In genomic region chr12:110548678-110549077, GRCh38 we compare ENCODE assay signal across 15 cellular contexts. TPM values are rescaled to one million over a fixed set of nuclear protein-coding genes. Genes with fewer than 3 reads are reported as not detected.
DNase-seq lines count a peak whose midpoint lies in the region; ATAC-seq, FAIRE-seq and TF ChIP-seq lines count a peak whose summit lies in the region.
"Had no signal": no experiment of that assay in that cellular context is flagged by ENCODE, and none has a peak within 500 bp of the region (broad histone marks: within the 10 kb centered on the region; RNA-seq: fewer than 3 reads in every experiment).

No MANE protein-coding gene starts in this region.

- intact Hi-C loops in activated CD4-positive, alpha-beta T cell treated with anti-CD3 and anti-CD28 coated beads, Interleukin-2, amount 10 ng/mL, durations not matched to agents 24 days and 14 days (cut with micrococcal nuclease): no loop called here
- intact Hi-C loops in activated CD4-positive, alpha-beta T cell treated with anti-CD3 and anti-CD28 coated beads for 36 hours (cut with DNase I, micrococcal nuclease): loop anchor here in 1 of 2 experiments (10.0 kb wide), 1 partner anchor 276 kb away; no protein-coding TSS in a partner anchor
- intact Hi-C loops in GM12878 (cut with micrococcal nuclease; ENCODE audit: unreplicated experiment) (loop anchor here (5.0 kb wide), 1 partner anchor 36 kb away; no protein-coding TSS in a partner anchor), left cardiac atrium (cut with DNase I) (no loop called here), aorta (cut with DNase I) (no loop called here)

- peaks cover 16% of the 10 kb centered on the region for H3K4me1 ChIP-seq in GM12878 (ENCODE audit: control insufficient read depth, insufficient read depth, low read length)
- peaks cover 27% of the 10 kb centered on the region for H3K4me1 ChIP-seq in stomach smooth muscle (ENCODE audit: control insufficient read depth, insufficient read depth, low read length)
- H3K4me1 ChIP-seq in aorta (ENCODE audit: control insufficient read depth in 1 of 2, insufficient read depth in 2 of 2, low read length in 2 of 2): peaks cover 0 to 2% of the 10 kb centered on the region in 2 donors

- H3K27ac ChIP-seq in GM12878 (ENCODE audit: control insufficient read depth, insufficient read depth) (peak overlapping the region; percentile 31; the same call in 1 of the 2 replicates), stomach smooth muscle (ENCODE audit: low read length) (peak overlapping the region; percentile 50), aorta (ENCODE audit: low read depth in 1 of 2, low read length in 2 of 2) (no peak overlapping the region)

- FAIRE-seq in GM12878 (lab: Jason Lieb, UNC): no peak
- FAIRE-seq: kidney had no signal

- H4K20me1 ChIP-seq in GM12878 (ENCODE audit: control insufficient read depth, insufficient read depth): peaks cover 4% of the 10 kb centered on the region

- H3K9ac ChIP-seq in GM12878 (ENCODE audit: control insufficient read depth, insufficient read depth, low read length) (no peak overlapping the region), stomach smooth muscle (ENCODE audit: low read length in 2 of 2) (peak overlapping the region in 1 of 2 donors; percentile 35)

- H3K36me3 Mint-ChIP-seq in activated CD4-positive, alpha-beta T cell treated with anti-CD3 and anti-CD28 coated beads, Interleukin-2, amount 10 ng/mL, durations not matched to agents 24 days and 14 days (ENCODE audit: low read depth): peaks cover 49% of the 10 kb centered on the region
- peaks cover 53% of the 10 kb centered on the region for H3K36me3 Mint-ChIP-seq in activated CD4-positive, alpha-beta T cell treated with anti-CD3 and anti-CD28 coated beads for 36 hours (ENCODE audit: low read depth)

- in situ Hi-C loops in GM12878 (cut with MboI): no loop called here

- BruUV-seq in GM12878 (replicated peaks; lab: Mats Ljungman, UMichigan): no TSS peak

- no peaks in the 10 kb centered on the region for H3K9me3 Mint-ChIP-seq in activated CD4-positive, alpha-beta T cell treated with anti-CD3 and anti-CD28 coated beads, Interleukin-2, amount 10 ng/mL, durations not matched to agents 24 days and 14 days
- H3K9me3 Mint-ChIP-seq in activated CD4-positive, alpha-beta T cell treated with anti-CD3 and anti-CD28 coated beads for 36 hours (ENCODE audit: low read depth): no peaks in the 10 kb centered on the region
- H3K9me3 Mint-ChIP-seq: type B pancreatic cell had no signal

- CTCF ChIA-PET in activated CD4-positive, alpha-beta T cell treated with anti-CD3 and anti-CD28 coated beads for 36 hours (lab: Charles Lee): interaction anchor here (0.7 to 11.6 kb wide), 11 partner anchors 10 to 98 kb away, joined by 3 to 202 read pairs (median 5); partner anchors contain the start of genes FAM216A and TCTN1
- CTCF ChIA-PET in GM12878 (lab: Yijun Ruan, JAX): interaction anchor here (0.7 to 7.3 kb wide), 11 partner anchors 9 to 206 kb away, joined by 3 to 110 read pairs (median 6); partner anchors contain the start of gene ARPC3

- TF ChIP-seq EP300 in GM12878 (IDR thresholded peaks at IDR 0.05; ENCODE audit: borderline replicate concordance in 1 of 2, control insufficient read depth in 1 of 2, low read depth in 2 of 2, low read length in 2 of 2): no peak

- no peak overlapping the region for H2AFZ ChIP-seq in GM12878 (ENCODE audit: control insufficient read depth, low read depth, low read length)

- DNase-seq in activated CD4-positive, alpha-beta T cell treated with anti-CD3 and anti-CD28 coated beads, Interleukin-2, amount 10 ng/mL, durations not matched to agents 24 days and 14 days: no peak
- DNase-seq in activated CD4-positive, alpha-beta T cell treated with anti-CD3 and anti-CD28 coated beads for 36 hours: no peak
- DNase-seq in GM12878 (ENCODE audit: low read depth, low spot score) (no peak), left cardiac atrium (no peak), germinal center (ENCODE audit: low spot score) (no peak), aorta (no peak)
- DNase-seq: 8988T; activated CD4-positive, alpha-beta T cell treated with anti-CD3 and anti-CD28 coated beads, Interleukin-2, amount 50 U/mL, for 4 hours; activated effector memory CD4-positive, alpha-beta T cell treated with Interleukin-2 at 50 U/mL for 16 hours; effector CD8-positive, alpha-beta T cell; kidney had no signal

- H3K36me3 ChIP-seq in GM12878 (ENCODE audit: control insufficient read depth in 2 of 2, insufficient read depth in 2 of 2, low read length in 1 of 2): peaks cover 8 to 48% of the 10 kb centered on the region in 2 experiments
- peaks cover 2 to 5% of the 10 kb centered on the region in 2 donors for H3K36me3 ChIP-seq in stomach smooth muscle (ENCODE audit: control insufficient read depth in 2 of 2, insufficient read depth in 2 of 2, low read length in 2 of 2)
- peaks cover 2 to 3% of the 10 kb centered on the region in 2 donors for H3K36me3 ChIP-seq in aorta (ENCODE audit: control insufficient read depth in 1 of 2, insufficient read depth in 2 of 2, low read length in 1 of 2)

- H3K4me3 ChIP-seq in GM12878 (no peak overlapping the region), stomach smooth muscle (ENCODE audit: low read length in 2 of 2) (no peak overlapping the region), aorta (ENCODE audit: low read length in 2 of 2) (no peak overlapping the region)

- H3K27me3 Mint-ChIP-seq in activated CD4-positive, alpha-beta T cell treated with anti-CD3 and anti-CD28 coated beads, Interleukin-2, amount 10 ng/mL, durations not matched to agents 24 days and 14 days: no peaks in the 10 kb centered on the region
- no peaks in the 10 kb centered on the region for H3K27me3 Mint-ChIP-seq in activated CD4-positive, alpha-beta T cell treated with anti-CD3 and anti-CD28 coated beads for 36 hours
- H3K27me3 Mint-ChIP-seq: progenitor cell of endocrine pancreas, type B pancreatic cell had no signal

- TF ChIP-seq CTCF in GM12878 (IDR thresholded peaks at IDR 0.05 in 2 of 3, conservative IDR thresholded peaks at IDR 0.05 in 1 of 3; ENCODE audit: control insufficient read depth in 2 of 3, extremely low read depth in 1 of 3, insufficient read depth in 1 of 3, low read depth in 3 of 3, low read length in 3 of 3): no peak

- H3K9me3 ChIP-seq in GM12878 (replicated peaks; ENCODE audit: control insufficient read depth, insufficient read depth, low read length) (no peaks in the 10 kb centered on the region), stomach smooth muscle (ENCODE audit: control insufficient read depth in 2 of 2, low read length in 2 of 2) (no peaks in the 10 kb centered on the region), aorta (ENCODE audit: control insufficient read depth, low read length) (no peaks in the 10 kb centered on the region)

- SMC1A ChIA-PET in GM12878 (lab: Charles Lee; ENCODE audit: uncharacterized antibody, unreplicated experiment): interaction anchor here (1.1 to 7.1 kb wide), 20 partner anchors 9 to 91 kb away, joined by 3 to 92 read pairs (median 6); partner anchors contain the start of genes FAM216A and GPN3

- no peak overlapping the region for H3K4me3 Mint-ChIP-seq in activated CD4-positive, alpha-beta T cell treated with anti-CD3 and anti-CD28 coated beads, Interleukin-2, amount 10 ng/mL, durations not matched to agents 24 days and 14 days
- H3K4me3 Mint-ChIP-seq in activated CD4-positive, alpha-beta T cell treated with anti-CD3 and anti-CD28 coated beads for 36 hours: no peak overlapping the region
- H3K4me3 Mint-ChIP-seq: type B pancreatic cell had no signal

- peaks cover 31% of the 10 kb centered on the region for H3K4me1 Mint-ChIP-seq in activated CD4-positive, alpha-beta T cell treated with anti-CD3 and anti-CD28 coated beads, Interleukin-2, amount 10 ng/mL, durations not matched to agents 24 days and 14 days
- peaks cover 42% of the 10 kb centered on the region for H3K4me1 Mint-ChIP-seq in activated CD4-positive, alpha-beta T cell treated with anti-CD3 and anti-CD28 coated beads for 36 hours

- WGBS in GM12878 (ENCODE audit: insufficient coverage, insufficient replicate concordance, low lambda C conversion rate, missing lambda C conversion rate): 40% methylated on average over 7 of the region's 7 CpGs
- WGBS in aorta, 2 donors: 82 to 90% methylated on average over 7 of the region's 7 CpGs

- no peak for ATAC-seq in activated CD4-positive, alpha-beta T cell treated with anti-CD3 and anti-CD28 coated beads for 36 hours
- ATAC-seq in GM12878: no peak
- peak; percentile 8 to 32 for ATAC-seq in left cardiac atrium
- ATAC-seq in HG02885 (IDR thresholded peaks at IDR 0.05; ENCODE audit: poor library complexity, unreplicated experiment): no peak
- no peak for ATAC-seq in aorta (ENCODE audit: low FRiP score)

- POLR2A ChIA-PET in activated CD4-positive, alpha-beta T cell treated with anti-CD3 and anti-CD28 coated beads for 36 hours (lab: Charles Lee): interaction anchor here (0.7 kb wide), 1 partner anchor 228 kb away, joined by 7 read pairs; no protein-coding TSS in a partner anchor
- POLR2A ChIA-PET in GM12878 (lab: Charles Lee): interaction anchor here (0.5 to 2.6 kb wide), 12 partner anchors 9 to 93 kb away, joined by 3 to 14 read pairs (median 5); no protein-coding TSS in a partner anchor

- no peak overlapping the region for H3K4me2 ChIP-seq in GM12878 (ENCODE audit: control insufficient read depth, insufficient read depth)

- H3K79me2 ChIP-seq in GM12878 (ENCODE audit: control insufficient read depth, insufficient read depth, low read length): peaks cover 86% of the 10 kb centered on the region

- H3K27me3 ChIP-seq in GM12878 (replicated peaks in 1 of 2; ENCODE audit: control insufficient read depth in 2 of 2, insufficient read depth in 2 of 2, low read length in 1 of 2) (no peaks in the 10 kb centered on the region), stomach smooth muscle (ENCODE audit: control insufficient read depth in 1 of 2, insufficient read depth in 2 of 2, low read length in 2 of 2) (no peaks in the 10 kb centered on the region), aorta (ENCODE audit: control insufficient read depth in 1 of 2, insufficient read depth in 2 of 2, low read length in 1 of 2) (no peaks in the 10 kb centered on the region)

- TF ChIP-seq RAD21 in GM12878 (IDR thresholded peaks at IDR 0.05; ENCODE audit: insufficient read depth, low read depth, low read length): no peak

- H3K27ac Mint-ChIP-seq in activated CD4-positive, alpha-beta T cell treated with anti-CD3 and anti-CD28 coated beads, Interleukin-2, amount 10 ng/mL, durations not matched to agents 24 days and 14 days: peak overlapping the region; percentile 56
- H3K27ac Mint-ChIP-seq in activated CD4-positive, alpha-beta T cell treated with anti-CD3 and anti-CD28 coated beads for 36 hours: no peak overlapping the region
- H3K27ac Mint-ChIP-seq: progenitor cell of endocrine pancreas, type B pancreatic cell had no signal

- RAD21 ChIA-PET in GM12878 (lab: Charles Lee; ENCODE audit: unreplicated experiment): interaction anchor here (0.9 to 3.0 kb wide), 9 partner anchors 11 to 81 kb away, joined by 3 to 16 read pairs (median 5); partner anchors contain the start of genes FAM216A and GPN3

- TF ChIP-seq POLR2A in GM12878 (IDR thresholded peaks at IDR 0.05; ENCODE audit: low read depth, low read length): no peak

RNA-seq across cellular contexts. Expression of gene PPTC7, which starts 34.4 kb away (rescaled TPM):
- 57.9 and 58.4 TPM in 2 replicates for total RNA-seq in activated CD4-positive, alpha-beta T cell treated with anti-CD3 and anti-CD28 coated beads, Interleukin-2, amount 10 ng/mL, durations not matched to agents 24 days and 14 days
- 10 to 100 TPM; 33.4 to 36.5 TPM for total RNA-seq in activated CD4-positive, alpha-beta T cell treated with anti-CD3 and anti-CD28 coated beads for 36 hours
- total RNA-seq in GM12878 (2013; cell fraction: nucleolus; rRNA removed): 97.8 and 98.0 TPM in 2 replicates
- total RNA-seq in GM12878 (2014; rRNA removed) (8.3 and 9.1 TPM in 2 replicates), GM12878 (2014; rRNA removed; fragmentation: Illumina TruSeq; extraction: Trizol) (13.4 and 13.9 TPM in 2 replicates), GM12878 (2021) (31.0 and 31.4 TPM in 2 replicates), left cardiac atrium (10 to 100 TPM; 51.7 to 92.3 TPM), aorta (10 to 100 TPM; 17.1 to 21.8 TPM)
- polyA plus RNA-seq in GM12878 (2011; ENCODE audit: low read depth): 16.5 TPM
- polyA plus RNA-seq in GM12878 (2011; rRNA removed) (69.6 and 89.2 TPM in 2 replicates), GM12878 (2014; fragmentation: Illumina TruSeq; extraction: Trizol) (29.8 and 37.9 TPM in 2 replicates), GM12878 (2014; fragmentation: Nextera tagmentation; extraction: Ambion mirVana) (1 to 10 TPM; 5.0 to 8.9 TPM), GM12878 (2014; rRNA removed) (24.8 and 25.9 TPM in 2 replicates), GM12878 (2016; fragmentation: Nextera tagmentation; extraction: Ambion mirVana) (10 to 100 TPM in 1 of 2 experiments, 1 to 10 TPM in 1; 4.0 to 11.3 TPM), aorta (1 to 10 TPM; 8.5 to 9.5 TPM)
- 26.8 and 32.6 TPM in 2 replicates for polyA plus RNA-seq in GM12878 (2011; cell fraction: cytosol; rRNA removed)
- polyA plus RNA-seq in GM12878 (2011; cell fraction: nucleus; rRNA removed): 36.0 and 57.5 TPM in 2 replicates
- 24.9 and 34.0 TPM in 2 replicates for polyA plus RNA-seq in GM12878 (2012)
- polyA minus RNA-seq in GM12878 (2011; rRNA and poly(A)+ RNA removed): 80.9 and 102 TPM in 2 replicates
- 29.1 and 29.5 TPM in 2 replicates for polyA minus RNA-seq in GM12878 (2011; cell fraction: cytosol; rRNA and poly(A)+ RNA removed)
- 34.9 and 43.1 TPM in 2 replicates for polyA minus RNA-seq in GM12878 (2011; cell fraction: nucleus; rRNA and poly(A)+ RNA removed)

RNA-seq across cellular contexts. Expression of gene RAD9B, which starts 46.5 kb away (rescaled TPM):
- total RNA-seq in activated CD4-positive, alpha-beta T cell treated with anti-CD3 and anti-CD28 coated beads, Interleukin-2, amount 10 ng/mL, durations not matched to agents 24 days and 14 days: 0.37 and 0.95 TPM in 2 replicates
- total RNA-seq in activated CD4-positive, alpha-beta T cell treated with anti-CD3 and anti-CD28 coated beads for 36 hours: 1 to 10 TPM; 1.5 to 2.2 TPM
- total RNA-seq in GM12878 (2013; cell fraction: nucleolus; rRNA removed): 1.8 and 5.8 TPM in 2 replicates
- total RNA-seq in GM12878 (2014; rRNA removed): 0.87 and 1.1 TPM in 2 replicates
- total RNA-seq in GM12878 (2014; rRNA removed; fragmentation: Illumina TruSeq; extraction: Trizol): 1.1 TPM in 2 replicates
- 0.88 and 2.0 TPM in 2 replicates for total RNA-seq in GM12878 (2021)
- polyA plus RNA-seq in GM12878 (2011; ENCODE audit: low read depth): 0.88 TPM
- 1.7 and 4.0 TPM in 2 replicates for polyA plus RNA-seq in GM12878 (2011; rRNA removed)
- polyA plus RNA-seq in GM12878 (2011; cell fraction: cytosol; rRNA removed): 1.0 TPM in 2 replicates
- 1.0 and 1.3 TPM in 2 replicates for polyA plus RNA-seq in GM12878 (2011; cell fraction: nucleus; rRNA removed)
- polyA plus RNA-seq in GM12878 (2012): 0.92 and 1.0 TPM in 2 replicates
- polyA plus RNA-seq in GM12878 (2014; fragmentation: Illumina TruSeq; extraction: Trizol): 1.4 and 1.9 TPM in 2 replicates
- 1 to 10 TPM; 1.2 to 2.0 TPM for polyA plus RNA-seq in GM12878 (2014; fragmentation: Nextera tagmentation; extraction: Ambion mirVana)
- 1.4 and 1.7 TPM in 2 replicates for polyA plus RNA-seq in GM12878 (2014; rRNA removed)
- 1 to 10 TPM in 1 of 2 experiments, under 1 TPM in 1; 0.54 to 1.3 TPM for polyA plus RNA-seq in GM12878 (2016; fragmentation: Nextera tagmentation; extraction: Ambion mirVana)
- polyA minus RNA-seq in GM12878 (2011; rRNA and poly(A)+ RNA removed): 1.8 and 2.0 TPM in 2 replicates
- 0.31 TPM in 1 of 2 replicates, not detected in the other for polyA minus RNA-seq in GM12878 (2011; cell fraction: cytosol; rRNA and poly(A)+ RNA removed)
- polyA minus RNA-seq in GM12878 (2011; cell fraction: nucleus; rRNA and poly(A)+ RNA removed): 0.24 and 0.86 TPM in 2 replicates
- 1 to 10 TPM; 2.6 to 3.1 TPM for total RNA-seq in left cardiac atrium
- 1 to 10 TPM in 1 of 2 donors, under 1 TPM in 1; 0.57 to 2.2 TPM for total RNA-seq in aorta
- polyA plus RNA-seq in aorta: 1 to 10 TPM in 1 of 2 donors, not detected in 1; 2.2 TPM

RNA-seq across cellular contexts. Expression of gene VPS29, which starts 46.8 kb away (rescaled TPM):
- 101 and 106 TPM in 2 replicates for total RNA-seq in activated CD4-positive, alpha-beta T cell treated with anti-CD3 and anti-CD28 coated beads, Interleukin-2, amount 10 ng/mL, durations not matched to agents 24 days and 14 days
- total RNA-seq in activated CD4-positive, alpha-beta T cell treated with anti-CD3 and anti-CD28 coated beads for 36 hours: 100 to 1,000 TPM in 1 of 2 experiments, 10 to 100 TPM in 1; 84.4 to 103 TPM
- total RNA-seq in GM12878 (2013; cell fraction: nucleolus; rRNA removed): 160 and 167 TPM in 2 replicates
- total RNA-seq in GM12878 (2014; rRNA removed) (65.3 and 82.1 TPM in 2 replicates), GM12878 (2014; rRNA removed; fragmentation: Illumina TruSeq; extraction: Trizol) (105 and 109 TPM in 2 replicates), GM12878 (2021) (78.8 and 79.4 TPM in 2 replicates), left cardiac atrium (100 to 1,000 TPM in 1 of 2 donors, 10 to 100 TPM in 1; 92.0 to 109 TPM), aorta (100 to 1,000 TPM in 1 of 2 donors, 10 to 100 TPM in 1; 99.6 to 122 TPM)
- polyA plus RNA-seq in GM12878 (2011; ENCODE audit: low read depth): 91.8 TPM
- polyA plus RNA-seq in GM12878 (2011; rRNA removed) (203 and 283 TPM in 2 replicates), GM12878 (2014; fragmentation: Illumina TruSeq; extraction: Trizol) (178 and 317 TPM in 2 replicates), GM12878 (2014; fragmentation: Nextera tagmentation; extraction: Ambion mirVana) (100 to 1,000 TPM; 290 to 405 TPM), GM12878 (2014; rRNA removed) (153 and 210 TPM in 2 replicates), GM12878 (2016; fragmentation: Nextera tagmentation; extraction: Ambion mirVana) (100 to 1,000 TPM; 251 to 261 TPM), aorta (100 to 1,000 TPM; 222 to 223 TPM)
- polyA plus RNA-seq in GM12878 (2011; cell fraction: cytosol; rRNA removed): 90.5 and 98.1 TPM in 2 replicates
- polyA plus RNA-seq in GM12878 (2011; cell fraction: nucleus; rRNA removed): 141 and 158 TPM in 2 replicates
- 100 and 105 TPM in 2 replicates for polyA plus RNA-seq in GM12878 (2012)
- 67.7 and 92.7 TPM in 2 replicates for polyA minus RNA-seq in GM12878 (2011; rRNA and poly(A)+ RNA removed)
- 23.9 and 25.2 TPM in 2 replicates for polyA minus RNA-seq in GM12878 (2011; cell fraction: cytosol; rRNA and poly(A)+ RNA removed)
- polyA minus RNA-seq in GM12878 (2011; cell fraction: nucleus; rRNA and poly(A)+ RNA removed): 33.1 and 41.8 TPM in 2 replicates

Comparison
In these comparisons a context has a peak if more than half of its experiments do, and no peak if none do; other contexts are left out.
1. ATAC-seq: peak in left cardiac atrium (2 of 2); none in activated CD4-positive, alpha-beta T cell treated with anti-CD3 and anti-CD28 coated beads for 36 hours (single experiment), GM12878 (single experiment), HG02885 (single experiment) and aorta (single experiment).
2. H3K27ac ChIP-seq: peak in GM12878 (single experiment) and stomach smooth muscle (single experiment); none in aorta (0 of 2).